In genomic region chr11:22169833-22170232, GRCh38 we compare ENCODE assay signal across 10 cellular contexts. TPM values are rescaled to one million over a fixed set of nuclear protein-coding genes. Genes with fewer than 3 reads are reported as not detected.
DNase-seq lines count a peak whose midpoint lies in the region; ATAC-seq, FAIRE-seq and TF ChIP-seq lines count a peak whose summit lies in the region.
"Had no signal": no experiment of that assay in that cellular context is flagged by ENCODE, and none has a peak within 500 bp of the region (broad histone marks: within the 10 kb centered on the region; RNA-seq: fewer than 3 reads in every experiment).

No MANE protein-coding gene starts in this region.

- H3K4me1 ChIP-seq in pancreas, result no peaks in the 10 kb centered on the region

- DNase-seq in DMS153 (lab: John Stamatoyannopoulos, UW) (peak; percentile 15), DMS153 treated with DMSO at 0.1 percent for 48 hours (lab: John Stamatoyannopoulos, UW; ENCODE audit: unreplicated experiment) (no peak), NCI-H2029 treated with DMSO at 0.1 percent for 48 hours (lab: John Stamatoyannopoulos, UW) (peak; percentile 15), astrocyte of the spinal cord (ENCODE audit: low read depth, low spot score) (no peak), pancreas (no peak), germinal center (ENCODE audit: low spot score) (no peak)
- DNase-seq: right cardiac atrium had no signal

- H3K27me3 ChIP-seq in pancreas, result no peaks in the 10 kb centered on the region

- peak; percentile 45 for FAIRE-seq in pancreas (lab: Jason Lieb, UNC)

- intact Hi-C loops in pancreas (cut with DNase I), result loop anchor here in 1 of 3 donors (5.0 kb wide), 1 partner anchor 142 kb away; no protein-coding TSS in a partner anchor

- no peak overlapping the region for H3K4me3 ChIP-seq in astrocyte of the spinal cord (ENCODE audit: low read depth, low read length)
- H3K4me3 ChIP-seq in pancreas, result no peak overlapping the region

- H3K27ac ChIP-seq in pancreas, result no peak overlapping the region
- H3K27ac ChIP-seq: KMS-11 had no signal

- 0 to 1% methylated on average over 2 of the region's 2 CpGs for WGBS in pancreas, 2 donors

- H3K9me3 ChIP-seq in pancreas, result no peaks in the 10 kb centered on the region

- in situ Hi-C loops in astrocyte of the spinal cord (cut with HindIII; ENCODE audit: low sequenced_read_pairs), result no loop called here

- TF ChIP-seq CTCF in astrocyte of the spinal cord (IDR thresholded peaks at IDR 0.05; ENCODE audit: low read depth, low read length) (peak; percentile 2), pancreas (IDR thresholded peaks at IDR 0.05) (peak in 3 of 4 donors; percentile 18 to 27 (median 19))

- peak in 1 of 4 donors; percentile 50 for ATAC-seq in pancreas
- ATAC-seq in HG02642 (IDR thresholded peaks at IDR 0.05; ENCODE audit: poor library complexity, unreplicated experiment), result no peak
- no peak for ATAC-seq in GM18873 (IDR thresholded peaks at IDR 0.05; ENCODE audit: low FRiP score, unreplicated experiment)
- ATAC-seq: right cardiac atrium had no signal

- no peaks in the 10 kb centered on the region for H3K36me3 ChIP-seq in pancreas

RNA-seq across cellular contexts. Expression of gene ANO5, which starts 23.1 kb away (rescaled TPM):
- 1 to 10 TPM; 3.2 to 5.4 (median 4.5) TPM for total RNA-seq in pancreas
- 1 to 10 TPM; 1.3 to 3.3 TPM for polyA plus RNA-seq in pancreas

Comparison
In these comparisons a context has a peak if more than half of its experiments do, and no peak if none do; other contexts are left out.
1. DNase-seq: peak in DMS153 (single experiment) and NCI-H2029 treated with DMSO at 0.1 percent for 48 hours (single experiment); none in DMS153 treated with DMSO at 0.1 percent for 48 hours (single experiment), astrocyte of the spinal cord (single experiment), pancreas (0 of 6) and germinal center (single experiment).